In the genomic region with DNA sequence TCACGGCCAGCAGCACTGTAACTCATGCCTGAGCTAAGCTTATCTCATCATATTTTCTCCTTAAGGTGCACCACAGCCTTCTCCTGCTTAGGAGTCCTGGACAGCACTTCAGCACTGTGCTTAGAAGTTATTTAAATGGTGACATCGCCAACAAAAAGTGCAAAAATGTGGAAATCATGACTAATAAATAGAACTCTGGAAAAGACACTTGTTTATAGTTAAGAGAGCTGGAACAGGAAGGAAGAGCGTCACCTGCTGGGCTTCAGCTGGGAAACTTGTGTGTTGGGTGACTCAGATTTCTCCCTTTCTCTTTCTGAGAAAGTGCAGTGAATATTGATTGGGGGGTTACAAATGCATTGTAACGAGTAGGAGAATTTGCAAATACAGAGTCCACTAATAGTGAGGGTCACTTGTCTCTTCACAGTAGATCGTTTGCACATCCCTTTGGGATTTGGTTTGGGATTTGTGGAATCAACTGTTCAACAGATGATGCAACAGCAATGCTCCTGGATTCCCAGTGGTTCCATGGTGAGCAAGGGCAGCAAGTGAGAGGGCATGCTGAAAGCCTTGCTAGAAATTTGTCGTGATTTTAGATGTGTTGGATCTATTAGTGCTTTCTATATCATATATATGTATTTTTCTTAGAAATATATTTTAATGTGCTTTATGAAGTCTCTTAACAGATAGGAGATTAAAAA, we compare ENCODE assay signal across 13 cellular contexts.
A peak's percentile ranks its signal among the peaks of the same experiment; 100 is the strongest.
DNase-seq lines count a peak whose midpoint lies in the region; TF ChIP-seq lines count a peak whose summit lies in the region.
"Had no signal": no experiment of that assay in that cellular context is flagged by ENCODE, and none has a peak within 500 bp of the region (broad histone marks: within the 10 kb centered on the region; RNA-seq: fewer than 3 reads in every experiment).

No MANE protein-coding gene starts in this region.

- TF ChIP-seq EP300 in sigmoid colon (IDR thresholded peaks at IDR 0.05), result no peak

- H3K4me3 ChIP-seq in sigmoid colon (no peak overlapping the region), left ventricle myocardium inferior (no peak overlapping the region)
- H3K4me3 ChIP-seq: dorsolateral prefrontal cortex, PC-9 had no signal

- no peak for TF ChIP-seq POLR2A in sigmoid colon (IDR thresholded peaks at IDR 0.05)

- intact Hi-C loops in sigmoid colon (cut with DNase I) (no loop called here), left ventricle myocardium inferior (cut with micrococcal nuclease) (no loop called here)

- H3K9me3 ChIP-seq in sigmoid colon (no peaks in the 10 kb centered on the region), left ventricle myocardium inferior (replicated peaks) (peaks cover 14% of the 10 kb centered on the region)

- no peak overlapping the region for H3K27ac ChIP-seq in sigmoid colon
- H3K27ac ChIP-seq in left ventricle myocardium inferior (replicated peaks), result no peak overlapping the region
- H3K27ac ChIP-seq: dorsolateral prefrontal cortex, PC-9 had no signal

- WGBS in sigmoid colon, 2 donors, result 48 to 71% methylated on average over 6 of the region's 6 CpGs

- H3K36me3 ChIP-seq in sigmoid colon, result no peaks in the 10 kb centered on the region
- H3K36me3 ChIP-seq in left ventricle myocardium inferior, result no peaks in the 10 kb centered on the region

- H3K4me1 ChIP-seq in sigmoid colon (no peaks in the 10 kb centered on the region), left ventricle myocardium inferior (no peaks in the 10 kb centered on the region)

- H3K27me3 ChIP-seq in sigmoid colon, result no peaks in the 10 kb centered on the region
- H3K27me3 ChIP-seq in left ventricle myocardium inferior (ENCODE audit: low read depth), result no peaks in the 10 kb centered on the region
- H3K27me3 ChIP-seq: dorsolateral prefrontal cortex had no signal

- peak; percentile 5 for DNase-seq in A172 (ENCODE audit: low spot score)
- DNase-seq in H4 (ENCODE audit: low spot score), result peak; percentile 39
- peak; percentile 29 for DNase-seq in RPMI7951 (ENCODE audit: low read depth)
- peak; percentile 16 for DNase-seq in fibroblast of the conjunctiva (ENCODE audit: low read depth)
- no peak for DNase-seq in OCI-M2 (lab: John Stamatoyannopoulos, UW; ENCODE audit: unreplicated experiment)
- no peak for DNase-seq in sigmoid colon
- DNase-seq in left ventricle myocardium inferior, result no peak
- DNase-seq in NCI-H1436 treated with DMSO at 0.1 percent for 48 hours (lab: John Stamatoyannopoulos, UW), result no peak
- DNase-seq: activated CD8-positive, alpha-beta T cell treated with anti-CD3 and anti-CD28 coated beads, Interleukin-2, amount 10 ng/mL, durations not matched to agents 7 days and 5 days; dorsolateral prefrontal cortex; NCI-H2081; PC-9; retina had no signal

- TF ChIP-seq CTCF in sigmoid colon (IDR thresholded peaks at IDR 0.05) (no peak), left ventricle myocardium inferior (IDR thresholded peaks at IDR 0.05; ENCODE audit: borderline replicate concordance) (no peak)

Comparison
In these comparisons a context has a peak if more than half of its experiments do, and no peak if none do; other contexts are left out.
1. DNase-seq: peak in A172 (single experiment), H4 (single experiment), RPMI7951 (single experiment) and fibroblast of the conjunctiva (single experiment); none in OCI-M2 (single experiment), sigmoid colon (single experiment), left ventricle myocardium inferior (single experiment) and NCI-H1436 treated with DMSO at 0.1 percent for 48 hours (single experiment).